4 cellular contexts compared by ENCODE assay signal in the genomic region with DNA sequence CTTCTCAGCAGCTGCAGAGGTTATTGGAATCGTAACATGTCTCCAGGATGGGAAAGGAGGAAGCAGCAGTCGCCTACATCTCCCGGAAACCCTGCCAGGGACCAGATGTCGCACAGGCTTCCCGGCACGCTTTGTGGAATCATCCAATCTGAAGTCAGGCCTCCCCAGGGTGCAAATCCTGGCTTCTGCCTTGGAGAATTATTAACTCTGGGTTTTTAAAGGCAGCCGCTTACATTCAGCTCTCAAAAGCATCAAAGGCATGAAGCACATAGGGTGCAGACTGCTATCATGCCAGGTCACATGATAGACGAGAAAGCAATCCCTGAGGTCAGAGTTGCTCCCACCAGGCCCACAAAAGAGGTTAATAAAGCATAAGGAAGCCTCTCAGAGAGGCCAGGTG. TPM values are rescaled to one million over a fixed set of nuclear protein-coding genes. Genes with fewer than 3 reads are reported as not detected.
"Had no signal": no experiment of that assay in that cellular context is flagged by ENCODE, and none has a peak within 500 bp of the region (broad histone marks: within the 10 kb centered on the region; RNA-seq: fewer than 3 reads in every experiment).

No MANE protein-coding gene starts in this region.

RNA-seq across cellular contexts. Expression of gene LCN2, which starts 17.1 kb away (rescaled TPM):
- total RNA-seq: activated CD4-positive, alpha-beta T cell treated with anti-CD3 and anti-CD28 coated beads, Interleukin-2, amount 10 ng/mL, durations not matched to agents 24 days and 14 days; activated CD8-positive, alpha-beta T cell treated with anti-CD3 and anti-CD28 coated beads, Interleukin-2, amount 10 ng/mL, durations not matched to agents 7 days and 5 days; osteoblast; T-helper 2 cell treated with Interferon-gamma antibody and Interleukin-4, amounts not matched to agents 100 ng/mL and 5 ng/mL, for 36 hours had no signal
